15 cellular contexts compared by ENCODE assay signal in the genomic region with DNA sequence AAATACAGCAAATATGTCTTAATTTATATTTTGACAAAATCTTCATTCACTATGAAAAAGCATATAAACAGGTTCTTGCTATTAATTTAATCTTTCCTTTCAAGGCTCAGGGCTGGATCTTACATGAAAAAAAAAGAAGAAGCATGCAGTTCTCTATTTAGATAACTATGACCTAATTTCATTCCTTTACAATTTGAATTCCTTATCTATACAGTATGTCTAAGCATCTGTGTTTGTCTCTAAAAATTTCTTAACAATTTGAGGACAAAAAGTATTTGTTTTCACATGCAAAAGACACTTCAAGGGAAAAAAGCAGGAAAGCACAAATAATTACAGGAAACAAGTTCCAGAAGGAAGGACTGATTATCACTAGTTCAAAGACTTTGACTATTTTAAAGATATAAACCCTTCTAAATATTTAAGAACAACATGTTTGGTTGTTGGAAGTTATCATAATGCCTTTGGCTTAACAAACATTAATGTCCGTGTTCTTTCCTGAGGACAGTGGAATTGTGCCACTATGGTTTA.
DNase-seq lines count a peak whose midpoint lies in the region; ATAC-seq and TF ChIP-seq lines count a peak whose summit lies in the region.
"Had no signal": no experiment of that assay in that cellular context is flagged by ENCODE, and none has a peak within 500 bp of the region (broad histone marks: within the 10 kb centered on the region; RNA-seq: fewer than 3 reads in every experiment).

No MANE protein-coding gene starts in this region.

- H3K9me2 ChIP-seq in SU-DHL-6 (replicated peaks; ENCODE audit: insufficient read depth, low read length): no peaks in the 10 kb centered on the region

- H3F3A ChIP-seq in SU-DHL-6 (ENCODE audit: insufficient read depth): peaks cover 20% of the 10 kb centered on the region

- peak overlapping the region; percentile 57 for H3K4me3 ChIP-seq in SU-DHL-6 (ENCODE audit: insufficient read depth, low read length, poor library complexity, severe bottlenecking)
- H3K4me3 ChIP-seq: cardiac muscle cell, lower lobe of right lung, testis had no signal

- H3K4me1 Mint-ChIP-seq in stimulated activated naive CD8-positive, alpha-beta T cell treated with anti-CD3 and anti-CD28 coated beads, Interleukin-15, Interleukin-2, amounts not matched to agents 100 ng/mL and 50 ng/mL, for 24 hours (ENCODE audit: low read depth): peaks cover 59% of the 10 kb centered on the region

- no peak for ATAC-seq in stimulated activated naive CD8-positive, alpha-beta T cell treated with anti-CD3 and anti-CD28 coated beads, Interleukin-15, Interleukin-2, amounts not matched to agents 100 U/mL and 50 U/mL, for 24 hours
- ATAC-seq: heart left ventricle, lower lobe of right lung had no signal

- H3K27me3 ChIP-seq in SU-DHL-6 (ENCODE audit: low read length): no peaks in the 10 kb centered on the region
- H3K27me3 ChIP-seq: cardiac muscle cell, heart left ventricle, testis had no signal

- peak overlapping the region; percentile 98 for H3K27ac Mint-ChIP-seq in stimulated activated naive CD8-positive, alpha-beta T cell treated with anti-CD3 and anti-CD28 coated beads, Interleukin-15, Interleukin-2, amounts not matched to agents 100 ng/mL and 50 ng/mL, for 24 hours

- no peaks in the 10 kb centered on the region for H3K9me3 ChIP-seq in SU-DHL-6 (ENCODE audit: insufficient read depth, low read length)
- H3K9me3 ChIP-seq: heart left ventricle, lower lobe of right lung, testis had no signal

- no peak overlapping the region for H3K27ac ChIP-seq in SU-DHL-6 (ENCODE audit: low read depth, low read length)
- H3K27ac ChIP-seq: cardiac muscle cell, heart left ventricle, parathyroid adenoma, testis had no signal

- H3K4me2 ChIP-seq in SU-DHL-6 (ENCODE audit: low read depth, low read length, poor library complexity, severe bottlenecking): peak overlapping the region; percentile 86

- no peak for DNase-seq in stimulated activated naive CD8-positive, alpha-beta T cell treated with anti-CD3 and anti-CD28 coated beads, Interleukin-15, Interleukin-2, amounts not matched to agents 100 U/mL and 50 U/mL, for 24 hours
- DNase-seq in amniotic epithelial cell (ENCODE audit: low read depth) (peak; percentile 5), cerebellum (ENCODE audit: low spot score) (no peak), SKM-1 (lab: John Stamatoyannopoulos, UW; ENCODE audit: unreplicated experiment) (no peak), UCSD-AML1 (lab: John Stamatoyannopoulos, UW; ENCODE audit: unreplicated experiment) (no peak)
- DNase-seq: heart left ventricle; lower lobe of right lung; NCI-H187 treated with DMSO at 0.1 percent for 48 hours; SHP77 treated with DMSO at 0.1 percent for 48 hours; stimulated activated CD4-positive, alpha-beta T cell treated with anti-CD3 and anti-CD28 coated beads, Interleukin-2, amount 100 ng/mL, for 48 hours; testis had no signal

- no peak overlapping the region for H2AFZ ChIP-seq in SU-DHL-6 (ENCODE audit: low read depth, low read length, severe bottlenecking)
- H2AFZ ChIP-seq: parathyroid adenoma had no signal

- no peaks in the 10 kb centered on the region for H3K27me3 Mint-ChIP-seq in stimulated activated naive CD8-positive, alpha-beta T cell treated with anti-CD3 and anti-CD28 coated beads, Interleukin-15, Interleukin-2, amounts not matched to agents 100 ng/mL and 50 ng/mL, for 24 hours

- no peaks in the 10 kb centered on the region for H4K20me1 ChIP-seq in SU-DHL-6 (ENCODE audit: low read depth, low read length)

- H3K36me3 ChIP-seq in SU-DHL-6 (ENCODE audit: low read length): 0 out of 2 replicates have a peak, but pooled peaks cover 5% of the 10 kb centered on the region

- 0 out of 2 replicates have a peak, but pooled peaks cover 5% of the 10 kb centered on the region for H3K79me2 ChIP-seq in SU-DHL-6 (ENCODE audit: insufficient read depth, low read length)
- H3K79me2 ChIP-seq: parathyroid adenoma had no signal

- H3K4me3 Mint-ChIP-seq in stimulated activated naive CD8-positive, alpha-beta T cell treated with anti-CD3 and anti-CD28 coated beads, Interleukin-15, Interleukin-2, amounts not matched to agents 100 ng/mL and 50 ng/mL, for 24 hours: peak overlapping the region; percentile 94

- H3K9me3 Mint-ChIP-seq in stimulated activated naive CD8-positive, alpha-beta T cell treated with anti-CD3 and anti-CD28 coated beads, Interleukin-15, Interleukin-2, amounts not matched to agents 100 ng/mL and 50 ng/mL, for 24 hours: no peaks in the 10 kb centered on the region

- peaks cover 33% of the 10 kb centered on the region for H3K36me3 Mint-ChIP-seq in stimulated activated naive CD8-positive, alpha-beta T cell treated with anti-CD3 and anti-CD28 coated beads, Interleukin-15, Interleukin-2, amounts not matched to agents 100 ng/mL and 50 ng/mL, for 24 hours (ENCODE audit: low read depth)

- peak overlapping the region; percentile 59; the same call in 1 of the 2 replicates for H3K9ac ChIP-seq in SU-DHL-6 (ENCODE audit: low read length)
- H3K9ac ChIP-seq: parathyroid adenoma had no signal

- no peak for TF ChIP-seq CTCF in SU-DHL-6 (IDR thresholded peaks at IDR 0.05; ENCODE audit: insufficient read depth, low read length, poor library complexity, severe bottlenecking)
